In the genomic region with DNA sequence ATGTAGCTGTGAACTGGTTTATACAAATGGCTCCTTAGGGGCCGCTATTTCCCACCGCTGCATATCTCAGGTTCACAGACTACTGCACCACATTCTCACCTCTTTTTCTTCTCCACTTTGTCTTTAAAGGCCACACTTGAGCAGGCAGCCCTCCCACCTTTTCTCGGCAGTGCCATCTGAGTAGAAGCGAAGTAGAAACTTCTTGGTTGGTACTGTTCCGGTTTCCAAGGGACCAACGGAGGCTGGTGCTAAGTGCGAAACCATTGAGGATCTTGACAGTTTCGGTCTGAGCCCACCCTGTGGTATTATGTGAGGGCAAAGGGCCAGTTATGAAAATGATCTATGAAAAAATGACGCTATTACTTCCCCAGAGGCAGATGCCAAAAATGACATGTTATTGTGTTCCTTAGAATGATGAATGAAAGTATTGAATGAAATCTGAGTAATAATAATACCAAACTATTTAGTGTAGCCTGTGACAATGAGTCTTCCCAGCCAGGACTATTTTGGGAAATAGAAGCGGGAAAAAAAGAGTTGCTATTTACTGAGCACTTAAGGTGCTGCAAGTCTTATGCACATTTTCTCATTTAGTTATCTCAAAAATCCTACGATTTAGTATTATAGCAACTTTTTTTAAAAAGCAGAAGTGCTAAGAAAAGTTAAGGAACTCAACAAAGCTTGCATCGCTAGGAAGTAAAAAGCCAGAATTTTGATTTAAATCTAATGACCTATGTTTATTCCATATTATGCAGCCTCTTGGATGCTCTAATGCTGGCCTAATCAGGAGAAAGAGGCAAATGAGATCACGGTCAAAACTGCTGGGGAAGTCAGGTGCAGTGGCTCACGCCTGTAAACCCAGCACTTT, we compare ENCODE assay signal across 10 cellular contexts. TPM values are rescaled to one million over a fixed set of nuclear protein-coding genes. Genes with fewer than 3 reads are reported as not detected.
DNase-seq lines count a peak whose midpoint lies in the region; ATAC-seq lines count a peak whose summit lies in the region.
"Had no signal": no experiment of that assay in that cellular context is flagged by ENCODE, and none has a peak within 500 bp of the region (broad histone marks: within the 10 kb centered on the region; RNA-seq: fewer than 3 reads in every experiment).

No MANE protein-coding gene starts in this region.

- H3K4me1 ChIP-seq in SJCRH30, result peaks cover 7% of the 10 kb centered on the region; the same call in 1 of the 2 replicates

- H3K9me3 ChIP-seq in SJCRH30 (replicated peaks), result no peaks in the 10 kb centered on the region

- H3K27ac Mint-ChIP-seq in activated CD8-positive, alpha-beta T cell treated with anti-CD3 and anti-CD28 coated beads, Interleukin-2, amount 10 ng/mL, durations not matched to agents 7 days and 5 days, result peak overlapping the region; percentile 98
- peak overlapping the region; percentile 81 for H3K27ac Mint-ChIP-seq in stimulated activated memory B cell treated with anti-CD40 and anti-IgM and Interleukin-4, amounts not matched to agents 10 μg/mL and 1 μg/mL and 100 μg/mL, for 72 hours

- H3K9me3 Mint-ChIP-seq in activated CD8-positive, alpha-beta T cell treated with anti-CD3 and anti-CD28 coated beads, Interleukin-2, amount 10 ng/mL, durations not matched to agents 7 days and 5 days (ENCODE audit: insufficient read depth), result peaks cover 3% of the 10 kb centered on the region
- H3K9me3 Mint-ChIP-seq in stimulated activated memory B cell treated with anti-CD40 and anti-IgM and Interleukin-4, amounts not matched to agents 10 μg/mL and 1 μg/mL and 100 μg/mL, for 72 hours, result peaks cover 7% of the 10 kb centered on the region

- POLR2A ChIA-PET in activated CD8-positive, alpha-beta T cell treated with anti-CD3 and anti-CD28 coated beads, Interleukin-2, amount 10 ng/mL, durations not matched to agents 7 days and 5 days (lab: Charles Lee), result interaction anchor here (0.7 to 9.8 kb wide), 9 partner anchors 12 to 249 kb away, joined by 3 to 155 read pairs (median 5); a partner anchor contains a TSS

- peak; percentile 19 to 52 for ATAC-seq in activated CD4-positive, CD25-positive, alpha-beta regulatory T cell treated with anti-CD3 and anti-CD28 coated beads, Interleukin-2, amount 50 U/mL, for 24 hours
- peak; percentile 31 for ATAC-seq in HG03025 (IDR thresholded peaks at IDR 0.05; ENCODE audit: low FRiP score, unreplicated experiment)
- peak; percentile 14 for ATAC-seq in activated CD8-positive, alpha-beta T cell treated with anti-CD3 and anti-CD28 coated beads, Interleukin-2, amount 10 ng/mL, durations not matched to agents 7 days and 5 days
- peak; percentile 85 for ATAC-seq in stimulated activated memory B cell treated with anti-CD40 and anti-IgM and Interleukin-4, amounts not matched to agents 10 μg/mL and 1 μg/mL and 100 μg/mL, for 72 hours

- no peak overlapping the region for H3K4me3 ChIP-seq in SJCRH30

- peaks cover 13% of the 10 kb centered on the region for H3K36me3 Mint-ChIP-seq in activated CD8-positive, alpha-beta T cell treated with anti-CD3 and anti-CD28 coated beads, Interleukin-2, amount 10 ng/mL, durations not matched to agents 7 days and 5 days (ENCODE audit: low read depth)
- peaks cover 5% of the 10 kb centered on the region for H3K36me3 Mint-ChIP-seq in stimulated activated memory B cell treated with anti-CD40 and anti-IgM and Interleukin-4, amounts not matched to agents 10 μg/mL and 1 μg/mL and 100 μg/mL, for 72 hours

- no peaks in the 10 kb centered on the region for H3K27me3 Mint-ChIP-seq in activated CD8-positive, alpha-beta T cell treated with anti-CD3 and anti-CD28 coated beads, Interleukin-2, amount 10 ng/mL, durations not matched to agents 7 days and 5 days (ENCODE audit: low read depth)
- no peaks in the 10 kb centered on the region for H3K27me3 Mint-ChIP-seq in stimulated activated memory B cell treated with anti-CD40 and anti-IgM and Interleukin-4, amounts not matched to agents 10 μg/mL and 1 μg/mL and 100 μg/mL, for 72 hours

- no peak overlapping the region for H3K27ac ChIP-seq in SJCRH30
- H3K27ac ChIP-seq: 22Rv1 had no signal

- H3K36me3 ChIP-seq in SJCRH30, result no peaks in the 10 kb centered on the region

- H3K4me3 Mint-ChIP-seq in activated CD8-positive, alpha-beta T cell treated with anti-CD3 and anti-CD28 coated beads, Interleukin-2, amount 10 ng/mL, durations not matched to agents 7 days and 5 days, result peak overlapping the region; percentile 70
- H3K4me3 Mint-ChIP-seq in stimulated activated memory B cell treated with anti-CD40 and anti-IgM and Interleukin-4, amounts not matched to agents 10 μg/mL and 1 μg/mL and 100 μg/mL, for 72 hours, result peak overlapping the region; percentile 45

- peaks cover 90% of the 10 kb centered on the region for H3K4me1 Mint-ChIP-seq in activated CD8-positive, alpha-beta T cell treated with anti-CD3 and anti-CD28 coated beads, Interleukin-2, amount 10 ng/mL, durations not matched to agents 7 days and 5 days (ENCODE audit: low read depth)
- peaks cover 80% of the 10 kb centered on the region for H3K4me1 Mint-ChIP-seq in stimulated activated memory B cell treated with anti-CD40 and anti-IgM and Interleukin-4, amounts not matched to agents 10 μg/mL and 1 μg/mL and 100 μg/mL, for 72 hours

- DNase-seq in activated CD4-positive, CD25-positive, alpha-beta regulatory T cell (lab: John Stamatoyannopoulos, UW), result no peak
- DNase-seq in activated CD8-positive, alpha-beta T cell treated with anti-CD3 and anti-CD28 coated beads, Interleukin-2, amount 10 ng/mL, durations not matched to agents 7 days and 5 days, result peak; percentile 72
- no peak for DNase-seq in SJCRH30
- DNase-seq in foreskin melanocyte, result no peak
- no peak for DNase-seq in DMS53 (lab: John Stamatoyannopoulos, UW)
- DNase-seq: hypothalamus had no signal

- CTCF ChIA-PET in activated CD8-positive, alpha-beta T cell treated with anti-CD3 and anti-CD28 coated beads, Interleukin-2, amount 10 ng/mL, durations not matched to agents 7 days and 5 days (lab: Charles Lee), result interaction anchor here (0.8 to 10.0 kb wide), 15 partner anchors 11 to 110 kb away, joined by 3 to 149 read pairs (median 5); a partner anchor contains a TSS

- no peaks in the 10 kb centered on the region; the same call in 1 of the 2 replicates for H3K27me3 ChIP-seq in SJCRH30

RNA-seq across cellular contexts. Expression of a gene that starts 29.6 kb away (rescaled TPM):
- under 1 TPM; 0.26 to 0.82 TPM for total RNA-seq in activated CD8-positive, alpha-beta T cell treated with anti-CD3 and anti-CD28 coated beads, Interleukin-2, amount 10 ng/mL, durations not matched to agents 7 days and 5 days
- total RNA-seq in SJCRH30 (2014; rRNA removed; shearing (Covaris generic)), result 0.08 and 0.51 TPM in 2 replicates

Comparison
In these comparisons a context has a peak if more than half of its experiments do, and no peak if none do; other contexts are left out.
1. ATAC-seq: peak in every context shown above with its lines; median percentile 85 in stimulated activated memory B cell treated with anti-CD40 and anti-IgM and Interleukin-4, amounts not matched to agents 10 μg/mL and 1 μg/mL and 100 μg/mL, for 72 hours; 36 in activated CD4-positive, CD25-positive, alpha-beta regulatory T cell treated with anti-CD3 and anti-CD28 coated beads, Interleukin-2, amount 50 U/mL, for 24 hours; 31 in HG03025; 14 in activated CD8-positive, alpha-beta T cell treated with anti-CD3 and anti-CD28 coated beads, Interleukin-2, amount 10 ng/mL, durations not matched to agents 7 days and 5 days.